Comparison of ENCODE assay signal across 13 cellular contexts in the genomic region with DNA sequence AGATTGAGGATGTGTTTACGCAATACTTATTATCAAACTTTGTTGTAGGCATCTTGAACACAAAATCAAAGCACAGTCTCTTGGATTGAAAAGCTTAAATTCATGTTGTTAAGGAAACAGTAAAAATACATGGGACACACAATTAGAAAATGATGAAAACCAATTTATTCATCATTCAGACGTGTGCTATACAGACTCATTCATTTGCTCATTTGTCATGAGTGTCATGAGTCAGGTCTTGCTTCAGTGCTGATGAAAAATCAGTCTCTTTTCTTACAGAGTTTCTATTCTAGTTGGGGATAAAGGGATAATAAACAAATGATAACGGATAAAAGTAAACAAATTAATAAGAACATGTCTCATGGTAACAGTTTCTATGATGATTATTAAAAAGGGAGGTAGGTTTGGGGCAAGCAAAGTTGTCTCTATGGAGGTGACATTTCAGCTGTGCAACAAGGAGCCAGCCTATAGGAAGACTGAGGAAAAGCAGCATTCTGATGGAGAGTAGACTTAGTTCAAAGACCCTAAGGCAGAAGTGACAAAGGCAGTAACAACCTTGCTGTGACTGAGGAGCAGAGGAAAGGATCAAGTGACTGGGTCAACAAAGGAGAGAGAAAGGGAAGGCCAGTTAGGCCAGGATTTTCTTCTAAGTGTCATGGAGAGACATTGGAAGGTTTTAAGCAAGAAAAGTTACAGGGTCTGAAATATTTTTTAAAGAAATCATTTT.
"Had no signal": no experiment of that assay in that cellular context is flagged by ENCODE, and none has a peak within 500 bp of the region (broad histone marks: within the 10 kb centered on the region; RNA-seq: fewer than 3 reads in every experiment).

No MANE protein-coding gene starts in this region.

- H3K27me3 ChIP-seq: ascending aorta, colonic mucosa, neutrophil, thyroid gland had no signal

- ATAC-seq: activated T-cell treated with anti-CD3 and anti-CD28 coated beads, Interleukin-2, amount 50 U/mL, for 72 hours; right cardiac atrium; stimulated activated effector memory CD8-positive, alpha-beta T cell treated with anti-CD3 and anti-CD28 coated beads, Interleukin-12 subunit alpha, Interleukin-12 subunit beta, amount 100 ng/mL, for 72 hours had no signal

- H3K4me1 ChIP-seq: ascending aorta, colonic mucosa, thyroid gland had no signal

- H3K36me3 ChIP-seq: ascending aorta, colonic mucosa, neutrophil, thyroid gland had no signal

- DNase-seq: activated CD4-positive, alpha-beta memory T cell treated with anti-CD3 and anti-CD28 coated beads for 36 hours; activated naive CD8-positive, alpha-beta T cell treated with anti-CD3 and anti-CD28 coated beads, Interleukin-2, amount 10 ng/mL, durations not matched to agents 7 days and 5 days; activated T-cell treated with anti-CD3 and anti-CD28 coated beads, Interleukin-2, amount 50 U/mL, for 72 hours; colonic mucosa; effector CD4-positive, alpha-beta T cell; right cardiac atrium; small intestine; SW 1271; T-helper 9 cell; thyroid gland had no signal

- H3K9me3 ChIP-seq: ascending aorta, colonic mucosa, neutrophil, thyroid gland had no signal

- H3K4me3 ChIP-seq: ascending aorta, colonic mucosa, thyroid gland had no signal
